In the genomic region with DNA sequence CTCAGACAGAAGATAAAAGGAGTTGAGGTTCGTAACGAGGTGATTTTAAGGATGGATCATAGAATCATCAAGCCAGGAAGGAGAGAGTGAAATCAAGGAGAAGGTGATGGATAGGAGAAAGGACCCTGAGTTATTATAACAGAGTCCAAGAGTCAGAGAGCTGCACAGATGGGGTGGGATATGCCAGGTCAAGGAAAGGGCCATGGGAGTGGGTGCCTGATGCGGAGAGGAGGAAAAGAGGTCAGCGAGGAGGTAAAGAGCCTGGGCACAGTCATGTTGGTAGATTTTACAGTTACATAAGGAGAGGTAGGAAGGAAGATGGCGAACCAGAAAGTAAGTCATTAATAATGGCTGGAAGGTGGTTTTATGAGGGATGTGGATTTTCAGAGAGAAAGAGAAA, we compare ENCODE assay signal across 1 cellular context.
TF ChIP-seq lines count a peak whose summit lies in the region.

No MANE protein-coding gene starts in this region.

TF ChIP-seq in WTC11, 78 proteins besides CTCF, POLR2A, EP300 and RAD21 (continued from another document):
- TF ChIP-seq, protein P1, sequence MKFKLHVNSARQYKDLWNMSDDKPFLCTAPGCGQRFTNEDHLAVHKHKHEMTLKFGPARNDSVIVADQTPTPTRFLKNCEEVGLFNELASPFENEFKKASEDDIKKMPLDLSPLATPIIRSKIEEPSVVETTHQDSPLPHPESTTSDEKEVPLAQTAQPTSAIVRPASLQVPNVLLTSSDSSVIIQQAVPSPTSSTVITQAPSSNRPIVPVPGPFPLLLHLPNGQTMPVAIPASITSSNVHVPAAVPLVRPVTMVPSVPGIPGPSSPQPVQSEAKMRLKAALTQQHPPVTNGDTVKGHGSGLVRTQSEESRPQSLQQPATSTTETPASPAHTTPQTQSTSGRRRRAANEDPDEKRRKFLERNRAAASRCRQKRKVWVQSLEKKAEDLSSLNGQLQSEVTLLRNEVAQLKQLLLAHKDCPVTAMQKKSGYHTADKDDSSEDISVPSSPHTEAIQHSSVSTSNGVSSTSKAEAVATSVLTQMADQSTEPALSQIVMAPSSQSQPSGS (CRISPR knock-in tag; IDR thresholded peaks at IDR 0.05; ENCODE audit: borderline replicate concordance, low read depth): no peak
- TF ChIP-seq, protein P2, sequence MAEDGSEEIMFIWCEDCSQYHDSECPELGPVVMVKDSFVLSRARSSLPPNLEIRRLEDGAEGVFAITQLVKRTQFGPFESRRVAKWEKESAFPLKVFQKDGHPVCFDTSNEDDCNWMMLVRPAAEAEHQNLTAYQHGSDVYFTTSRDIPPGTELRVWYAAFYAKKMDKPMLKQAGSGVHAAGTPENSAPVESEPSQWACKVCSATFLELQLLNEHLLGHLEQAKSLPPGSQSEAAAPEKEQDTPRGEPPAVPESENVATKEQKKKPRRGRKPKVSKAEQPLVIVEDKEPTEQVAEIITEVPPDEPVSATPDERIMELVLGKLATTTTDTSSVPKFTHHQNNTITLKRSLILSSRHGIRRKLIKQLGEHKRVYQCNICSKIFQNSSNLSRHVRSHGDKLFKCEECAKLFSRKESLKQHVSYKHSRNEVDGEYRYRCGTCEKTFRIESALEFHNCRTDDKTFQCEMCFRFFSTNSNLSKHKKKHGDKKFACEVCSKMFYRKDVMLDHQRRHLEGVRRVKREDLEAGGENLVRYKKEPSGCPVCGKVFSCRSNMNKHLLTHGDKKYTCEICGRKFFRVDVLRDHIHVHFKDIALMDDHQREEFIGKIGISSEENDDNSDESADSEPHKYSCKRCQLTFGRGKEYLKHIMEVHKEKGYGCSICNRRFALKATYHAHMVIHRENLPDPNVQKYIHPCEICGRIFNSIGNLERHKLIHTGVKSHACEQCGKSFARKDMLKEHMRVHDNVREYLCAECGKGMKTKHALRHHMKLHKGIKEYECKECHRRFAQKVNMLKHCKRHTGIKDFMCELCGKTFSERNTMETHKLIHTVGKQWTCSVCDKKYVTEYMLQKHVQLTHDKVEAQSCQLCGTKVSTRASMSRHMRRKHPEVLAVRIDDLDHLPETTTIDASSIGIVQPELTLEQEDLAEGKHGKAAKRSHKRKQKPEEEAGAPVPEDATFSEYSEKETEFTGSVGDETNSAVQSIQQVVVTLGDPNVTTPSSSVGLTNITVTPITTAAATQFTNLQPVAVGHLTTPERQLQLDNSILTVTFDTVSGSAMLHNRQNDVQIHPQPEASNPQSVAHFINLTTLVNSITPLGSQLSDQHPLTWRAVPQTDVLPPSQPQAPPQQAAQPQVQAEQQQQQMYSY (CRISPR knock-in tag; IDR thresholded peaks at IDR 0.05): no peak
- no peak for TF ChIP-seq GRHL2 (CRISPR knock-in tag; IDR thresholded peaks at IDR 0.05; ENCODE audit: insufficient replicate concordance, severe bottlenecking)
